In genomic region chr11:40179541-40179940, GRCh38 we compare ENCODE assay signal across 9 cellular contexts.
"Had no signal": no experiment of that assay in that cellular context is flagged by ENCODE, and none has a peak within 500 bp of the region (broad histone marks: within the 10 kb centered on the region; RNA-seq: fewer than 3 reads in every experiment).

No MANE protein-coding gene starts in this region.

- H3K9me3 ChIP-seq: HAP-1 had no signal

- ATAC-seq: GM23338, HCT116 had no signal

- H3K4me1 ChIP-seq: HAP-1 had no signal

- H3K27ac Mint-ChIP-seq: GM23338, H9, HFFc6 had no signal

- H3K4me1 Mint-ChIP-seq: GM23338, H9 had no signal

- H3K4me3 Mint-ChIP-seq: GM23338, H9, HFFc6 had no signal

- H3K9me3 Mint-ChIP-seq: GM23338, H9 had no signal

- H3K36me3 ChIP-seq: HAP-1 had no signal

- H3K4me3 ChIP-seq: GM23248, GM23338, HAP-1 had no signal

- DNase-seq: GM23248, GOT3, H7, H9, HCEC 1CT, HFFc6 had no signal
